8 cellular contexts compared by ENCODE assay signal in the genomic region with DNA sequence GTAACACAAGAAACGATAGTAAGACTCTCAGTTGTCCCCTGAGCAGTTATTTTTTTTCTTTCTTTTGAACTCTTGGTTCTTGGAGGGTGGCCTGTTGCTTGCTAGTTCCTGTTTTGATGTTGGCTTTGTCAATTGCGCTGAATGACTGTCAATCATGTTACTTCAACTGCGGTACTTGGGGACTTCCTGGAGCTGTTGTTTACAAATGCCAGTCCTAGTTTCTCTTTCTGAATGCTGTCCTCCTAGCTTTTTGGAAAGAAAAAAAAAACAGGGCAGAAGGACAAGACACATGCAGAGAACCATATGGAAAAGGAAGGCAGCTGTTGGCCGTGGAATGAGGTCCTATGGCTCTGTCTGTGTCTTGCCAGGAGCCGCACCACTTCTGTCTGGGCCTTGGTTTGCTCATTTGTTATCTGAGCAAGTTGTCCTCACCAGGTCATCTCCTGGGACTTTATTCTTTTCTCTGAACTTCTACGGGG. TPM values are rescaled to one million over a fixed set of nuclear protein-coding genes. Genes with fewer than 3 reads are reported as not detected.
DNase-seq lines count a peak whose midpoint lies in the region; ATAC-seq, FAIRE-seq and TF ChIP-seq lines count a peak whose summit lies in the region.

No MANE protein-coding gene starts in this region.

- peak overlapping the region; percentile 3 to 73 (median 57) for H3K27ac ChIP-seq in adrenal gland
- peak overlapping the region in 1 of 2 donors; percentile 92 for H3K27ac ChIP-seq in lung (ENCODE audit: low read depth in 1 of 2, low read length in 1 of 2)
- peak overlapping the region; percentile 86 for H3K27ac ChIP-seq in vagina
- peak overlapping the region in 1 of 2 donors; percentile 1 for H3K27ac ChIP-seq in kidney (ENCODE audit: low read depth in 2 of 2, low read length in 2 of 2)

- intact Hi-C loops in adrenal gland (cut with DNase I) (no loop called here), vagina (cut with DNase I) (no loop called here), kidney (cut with DNase I) (no loop called here)

- H3K9ac ChIP-seq in kidney (ENCODE audit: low read length in 2 of 2) = no peak overlapping the region

- WGBS in adrenal gland, 4 donors = 56 to 68% (median 62%) methylated on average over 6 of the region's 6 CpGs
- 29 to 30% methylated on average over 6 of the region's 6 CpGs for WGBS in lung, 2 donors

- TF ChIP-seq CTCF in adrenal gland (IDR thresholded peaks at IDR 0.05) (no peak), lung (IDR thresholded peaks at IDR 0.05; ENCODE audit: control extremely low read depth, extremely low read depth) (no peak), vagina (IDR thresholded peaks at IDR 0.05) (no peak), kidney (IDR thresholded peaks at IDR 0.05; ENCODE audit: borderline replicate concordance, extremely low read depth, insufficient read depth) (no peak)

- TF ChIP-seq POLR2A in adrenal gland (IDR thresholded peaks at IDR 0.05) (no peak), vagina (IDR thresholded peaks at IDR 0.05) (no peak)

- ATAC-seq in GM18858 (IDR thresholded peaks at IDR 0.05; ENCODE audit: unreplicated experiment) (peak; percentile 56), HG02642 (IDR thresholded peaks at IDR 0.05; ENCODE audit: poor library complexity, unreplicated experiment) (peak; percentile 64), lung (ENCODE audit: insufficient read depth, low FRiP score) (peak; percentile 64)

- H3K36me3 ChIP-seq in adrenal gland (replicated peaks in 1 of 2) (no peaks in the 10 kb centered on the region), lung (ENCODE audit: control insufficient read depth in 2 of 2, insufficient read depth in 2 of 2, low read length in 2 of 2) (no peaks in the 10 kb centered on the region), vagina (no peaks in the 10 kb centered on the region), kidney (ENCODE audit: control insufficient read depth in 1 of 2, insufficient read depth in 2 of 2, low read length in 2 of 2) (no peaks in the 10 kb centered on the region)

- H3K4me1 ChIP-seq in adrenal gland (replicated peaks in 1 of 2) (peaks cover 0 to 24% of the 10 kb centered on the region in 2 donors), lung (ENCODE audit: control insufficient read depth in 2 of 2, insufficient read depth in 2 of 2, low read length in 2 of 2) (peaks cover 3 to 6% of the 10 kb centered on the region in 2 donors), vagina (peaks cover 82% of the 10 kb centered on the region), kidney (ENCODE audit: control insufficient read depth in 1 of 2, insufficient read depth in 1 of 2, low read depth in 1 of 2, low read length in 2 of 2) (peaks cover 3% of the 10 kb centered on the region in 2 donors)

- H3K27me3 ChIP-seq in adrenal gland = no peaks in the 10 kb centered on the region
- H3K27me3 ChIP-seq in lung (ENCODE audit: control insufficient read depth, insufficient read depth) = no peaks in the 10 kb centered on the region
- H3K27me3 ChIP-seq in vagina = no peaks in the 10 kb centered on the region

- peak; percentile 24 for DNase-seq in NCI-H510A (lab: John Stamatoyannopoulos, UW)
- peak in 1 of 7 donors; percentile 30 for DNase-seq in adrenal gland
- no peak for DNase-seq in lung (ENCODE audit: low spot score)
- DNase-seq in vagina (ENCODE audit: extremely low spot score in 2 of 2) = no peak
- DNase-seq in NCI-H187 (lab: John Stamatoyannopoulos, UW) = no peak
- DNase-seq in kidney = no peak

- no peak for FAIRE-seq in kidney (lab: Jason Lieb, UNC)

- H3K4me3 ChIP-seq in adrenal gland = no peak overlapping the region
- H3K4me3 ChIP-seq in lung = no peak overlapping the region
- H3K4me3 ChIP-seq in vagina = no peak overlapping the region
- no peak overlapping the region for H3K4me3 ChIP-seq in kidney (ENCODE audit: low read length in 2 of 2)

- no peaks in the 10 kb centered on the region for H3K9me3 ChIP-seq in adrenal gland (replicated peaks in 1 of 3)
- H3K9me3 ChIP-seq in lung (ENCODE audit: control insufficient read depth in 2 of 2, insufficient read depth in 1 of 2, low read length in 1 of 2) = no peaks in the 10 kb centered on the region
- no peaks in the 10 kb centered on the region for H3K9me3 ChIP-seq in vagina
- H3K9me3 ChIP-seq in kidney (ENCODE audit: control insufficient read depth in 1 of 2, low read length in 2 of 2) = no peaks in the 10 kb centered on the region

RNA-seq across cellular contexts. Expression of a gene that starts 7.0 kb away (rescaled TPM):
- total RNA-seq in adrenal gland (100 to 1,000 TPM in 1 of 8 donors, 10 to 100 TPM in 7; 16.8 to 108 (median 41.3) TPM), lung (100 to 1,000 TPM in 1 of 2 donors, 10 to 100 TPM in 1; 35.6 to 186 TPM), vagina (110 TPM), kidney (75.9 TPM)
- polyA plus RNA-seq in adrenal gland (10 to 100 TPM; 39.7 to 75.1 (median 47.0) TPM), lung (10 to 100 TPM; 26.7 to 31.4 TPM), kidney (ENCODE audit: insufficient read depth, low read depth, low replicate concordance) (57.7 TPM)

RNA-seq across cellular contexts. Expression of a gene that starts 54.3 kb away (rescaled TPM):
- total RNA-seq in adrenal gland (10 to 100 TPM; 14.5 to 51.7 (median 39.8) TPM), lung (10 to 100 TPM; 27.5 to 42.4 TPM), vagina (15.2 TPM), kidney (34.8 TPM)
- polyA plus RNA-seq in adrenal gland (10 to 100 TPM; 46.5 to 86.9 (median 50.8) TPM), lung (10 to 100 TPM; 20.5 to 33.7 TPM), kidney (ENCODE audit: insufficient read depth, low read depth, low replicate concordance) (36.1 TPM)

RNA-seq across cellular contexts. Expression of a gene that starts 54.7 kb away (rescaled TPM):
- total RNA-seq in adrenal gland = 10 to 100 TPM; 24.1 to 78.2 (median 37.1) TPM
- polyA plus RNA-seq in adrenal gland = 10 to 100 TPM; 16.4 to 43.3 (median 16.7) TPM
- 10 to 100 TPM; 47.2 to 74.9 TPM for total RNA-seq in lung
- 10 to 100 TPM; 17.3 to 23.5 TPM for polyA plus RNA-seq in lung
- total RNA-seq in vagina = 40.0 TPM
- 66.8 TPM for total RNA-seq in kidney
- polyA plus RNA-seq in kidney (ENCODE audit: insufficient read depth, low read depth, low replicate concordance) = 18.0 TPM
